ENCODE assay signal across 20 cellular contexts in genomic region chr12:14827043-14827442, GRCh38. TPM values are rescaled to one million over a fixed set of nuclear protein-coding genes. Genes with fewer than 3 reads are reported as not detected.
DNase-seq lines count a peak whose midpoint lies in the region; ATAC-seq and TF ChIP-seq lines count a peak whose summit lies in the region.
"Had no signal": no experiment of that assay in that cellular context is flagged by ENCODE, and none has a peak within 500 bp of the region (broad histone marks: within the 10 kb centered on the region; RNA-seq: fewer than 3 reads in every experiment).

No MANE protein-coding gene starts in this region.

- TF ChIP-seq CTCF in right atrium auricular region (IDR thresholded peaks at IDR 0.05) (no peak), epithelial cell of esophagus (IDR thresholded peaks at IDR 0.05; ENCODE audit: insufficient read depth, low read depth, low read length, missing control alignments) (no peak), smooth muscle cell (IDR thresholded peaks at IDR 0.05; ENCODE audit: borderline replicate concordance, insufficient read depth, poor library complexity, severe bottlenecking) (no peak)

- peak overlapping the region; percentile 55 for H3K9ac ChIP-seq in smooth muscle cell (ENCODE audit: low read depth)

- no peak for ATAC-seq in HG03196 (IDR thresholded peaks at IDR 0.05; ENCODE audit: unreplicated experiment)
- no peak for ATAC-seq in GM21381 (IDR thresholded peaks at IDR 0.05; ENCODE audit: unreplicated experiment)
- ATAC-seq: CD8-positive, alpha-beta T cell; HepG2 had no signal

- H4K20me1 ChIP-seq in smooth muscle cell (ENCODE audit: low read depth), result no peaks in the 10 kb centered on the region

- H3F3A ChIP-seq in smooth muscle cell (ENCODE audit: low read depth), result peaks cover 19% of the 10 kb centered on the region

- H3K9me3 ChIP-seq in right atrium auricular region (no peaks in the 10 kb centered on the region), smooth muscle cell (replicated peaks; ENCODE audit: low read depth) (no peaks in the 10 kb centered on the region)

- peak overlapping the region; percentile 35 for H3K4me2 ChIP-seq in smooth muscle cell

- H3K79me2 ChIP-seq in smooth muscle cell (ENCODE audit: low read depth), result peaks cover 3% of the 10 kb centered on the region

- H3K36me3 ChIP-seq in right atrium auricular region (no peaks in the 10 kb centered on the region), smooth muscle cell (ENCODE audit: low read depth) (no peaks in the 10 kb centered on the region)

- WGBS in smooth muscle cell (ENCODE audit: low lambda C conversion rate), result 64% methylated on average over 2 of the region's 2 CpGs

- no peaks in the 10 kb centered on the region for H3K27me3 ChIP-seq in right atrium auricular region
- no peaks in the 10 kb centered on the region for H3K27me3 ChIP-seq in smooth muscle cell (ENCODE audit: low read depth)

- H3K27ac ChIP-seq in right atrium auricular region (peak overlapping the region; percentile 46 to 50), smooth muscle cell (ENCODE audit: low read depth) (peak overlapping the region; percentile 92)
- H3K27ac ChIP-seq: SK-N-MC had no signal

- H2AFZ ChIP-seq in smooth muscle cell (ENCODE audit: low read depth), result peak overlapping the region; percentile 81

- H3K4me1 ChIP-seq in right atrium auricular region (peaks cover 0 to 8% of the 10 kb centered on the region in 2 donors), smooth muscle cell (ENCODE audit: low read depth) (peaks cover 14% of the 10 kb centered on the region)

- H3K4me3 ChIP-seq in right atrium auricular region, result no peak overlapping the region
- H3K4me3 ChIP-seq in epithelial cell of esophagus (ENCODE audit: low read length), result no peak overlapping the region
- no peak overlapping the region for H3K4me3 ChIP-seq in smooth muscle cell
- H3K4me3 ChIP-seq: SK-N-MC had no signal

- no peak for DNase-seq in right atrium auricular region (ENCODE audit: low spot score)
- DNase-seq in cardiac septum (ENCODE audit: low spot score), result no peak
- peak; percentile 40 for DNase-seq in epithelial cell of esophagus (ENCODE audit: low read depth)
- no peak for DNase-seq in smooth muscle cell (lab: John Stamatoyannopoulos, UW; ENCODE audit: unreplicated experiment)
- DNase-seq in GF-D8 (lab: John Stamatoyannopoulos, UW), result no peak
- DNase-seq: CD8-positive, alpha-beta T cell; DMS79 treated with DMSO at 0.1 percent for 48 hours; GOT3; KBM-7; NCI-H1105 treated with DMSO at 0.1 percent for 48 hours; NCI-H1694; NCI-H510A; NCI-H774; Right ventricle myocardium superior had no signal

- intact Hi-C loops in cardiac septum (cut with DNase I), result no loop called here

RNA-seq across cellular contexts. Expression of gene SMCO3, which starts 13.1 kb away (rescaled TPM):
- total RNA-seq in right atrium auricular region (under 1 TPM; 0.33 to 0.43 TPM), cardiac septum (not detected), smooth muscle cell (0.22 and 1.7 TPM in 2 replicates)
- polyA plus RNA-seq in smooth muscle cell, result 0.93 and 2.4 TPM in 2 replicates
- total RNA-seq: A172; CD8-positive, alpha-beta T cell; OCI-LY7; Right ventricle myocardium superior had no signal

RNA-seq across cellular contexts. Expression of gene ART4, which starts 16.3 kb away (rescaled TPM):
- 10 to 100 TPM; 12.1 to 25.9 TPM for total RNA-seq in right atrium auricular region
- 1.9 TPM for total RNA-seq in cardiac septum
- total RNA-seq in smooth muscle cell, result 5.0 and 9.0 TPM in 2 replicates
- polyA plus RNA-seq in smooth muscle cell, result 1.7 and 2.0 TPM in 2 replicates
- total RNA-seq: A172; CD8-positive, alpha-beta T cell; OCI-LY7 had no signal

RNA-seq across cellular contexts. Expression of gene C12orf60, which starts 23.6 kb away (rescaled TPM):
- total RNA-seq in right atrium auricular region (1 to 10 TPM in 1 of 2 donors, under 1 TPM in 1; 0.90 to 1.1 TPM), cardiac septum (2.5 TPM), smooth muscle cell (0.63 and 1.6 TPM in 2 replicates)
- polyA plus RNA-seq in smooth muscle cell, result 1.2 and 1.3 TPM in 2 replicates

RNA-seq across cellular contexts. Expression of gene WBP11, which starts 23.8 kb away (rescaled TPM):
- 10 to 100 TPM; 19.9 to 21.9 TPM for total RNA-seq in right atrium auricular region
- total RNA-seq in cardiac septum, result 51.7 TPM
- total RNA-seq in smooth muscle cell, result 20.6 and 24.2 TPM in 2 replicates
- polyA plus RNA-seq in smooth muscle cell, result 55.7 and 56.8 TPM in 2 replicates

RNA-seq across cellular contexts. Expression of gene MGP, which starts 58.6 kb away (rescaled TPM):
- total RNA-seq in right atrium auricular region (100 to 1,000 TPM; 287 to 454 TPM), cardiac septum (677 TPM), smooth muscle cell (173 and 176 TPM in 2 replicates)
- 626 and 815 TPM in 2 replicates for polyA plus RNA-seq in smooth muscle cell
- total RNA-seq: HepG2, OCI-LY7 had no signal
- polyA plus RNA-seq: HepG2 had no signal
